ENCODE assay signal across 8 cellular contexts in genomic region chr11:128859563-128860441, GRCh38. TPM values are rescaled to one million over a fixed set of nuclear protein-coding genes. Genes with fewer than 3 reads are reported as not detected.
DNase-seq lines count a peak whose midpoint lies in the region; ATAC-seq and TF ChIP-seq lines count a peak whose summit lies in the region.

No MANE protein-coding gene starts in this region.

- no peaks in the 10 kb centered on the region for H3K9me3 ChIP-seq in fibroblast of lung (ENCODE audit: control insufficient read depth, insufficient read depth, low read depth, low read length)
- no peaks in the 10 kb centered on the region for H3K9me3 ChIP-seq in osteoblast (ENCODE audit: low read depth, low read length)
- no peaks in the 10 kb centered on the region for H3K9me3 ChIP-seq in thoracic aorta

- H3K4me1 ChIP-seq in fibroblast of lung (ENCODE audit: control insufficient read depth, extremely low read depth, insufficient read depth, low read length), result peaks cover 2% of the 10 kb centered on the region
- H3K4me1 ChIP-seq in osteoblast (ENCODE audit: insufficient read depth, low read length), result peaks cover 33% of the 10 kb centered on the region
- no peaks in the 10 kb centered on the region for H3K4me1 ChIP-seq in thoracic aorta (ENCODE audit: control insufficient read depth in 1 of 2, low read depth in 2 of 2)

- H3K9ac ChIP-seq in fibroblast of lung (ENCODE audit: insufficient read depth, low read length), result no peak overlapping the region

- ATAC-seq in GM18511 (IDR thresholded peaks at IDR 0.05; ENCODE audit: unreplicated experiment), result peak; percentile 96
- ATAC-seq in HG02759 (IDR thresholded peaks at IDR 0.05; ENCODE audit: unreplicated experiment), result peak; percentile 95
- no peak for ATAC-seq in thoracic aorta (ENCODE audit: insufficient number of reproducible peaks, low FRiP score, low read depth)

- H3K27ac ChIP-seq in fibroblast of lung (ENCODE audit: insufficient read depth, low read length) (no peak overlapping the region), osteoblast (ENCODE audit: low read depth, low read length) (no peak overlapping the region), thoracic aorta (no peak overlapping the region)

- TF ChIP-seq CTCF in fibroblast of lung (conservative IDR thresholded peaks at IDR 0.05 in 1 of 2, IDR thresholded peaks at IDR 0.05 in 1 of 2; ENCODE audit: low read depth in 1 of 2, low read length in 2 of 2) (peak; percentile 62 to 84), osteoblast (IDR thresholded peaks at IDR 0.05; ENCODE audit: extremely low read depth, low read depth, low read length) (peak; percentile 83), thoracic aorta (IDR thresholded peaks at IDR 0.05) (peak; percentile 92)

- H2AFZ ChIP-seq in fibroblast of lung (ENCODE audit: low read length) (no peak overlapping the region), osteoblast (ENCODE audit: low read length) (peak overlapping the region; percentile 41)

- H3K4me3 ChIP-seq in fibroblast of lung (replicated peaks in 1 of 4; ENCODE audit: control extremely low read depth in 1 of 4, insufficient read depth in 1 of 4, low read depth in 3 of 4, low read length in 4 of 4) (no peak overlapping the region), osteoblast (ENCODE audit: insufficient read depth, low read length) (no peak overlapping the region), thoracic aorta (no peak overlapping the region)

- H4K20me1 ChIP-seq in fibroblast of lung (ENCODE audit: control insufficient read depth, extremely low read depth, insufficient read depth, low read length) (no peaks in the 10 kb centered on the region), osteoblast (ENCODE audit: insufficient read depth, low read length) (no peaks in the 10 kb centered on the region)

- H3K27me3 ChIP-seq in fibroblast of lung (ENCODE audit: control insufficient read depth, insufficient read depth, low read length) (peaks cover 8% of the 10 kb centered on the region), osteoblast (ENCODE audit: insufficient read depth, low read length) (no peaks in the 10 kb centered on the region), thoracic aorta (replicated peaks; ENCODE audit: insufficient read depth) (no peaks in the 10 kb centered on the region)

- DNase-seq in NCI-H526 treated with DMSO at 0.1 percent for 48 hours (lab: John Stamatoyannopoulos, UW) (peak; percentile 36), fibroblast of lung (ENCODE audit: low read depth in 2 of 2) (peak; percentile 43 to 54), osteoblast (ENCODE audit: insufficient read length, low spot score, missing footprints) (peak; percentile 88), thoracic aorta (ENCODE audit: low spot score) (peak; percentile 19), SIG-M5 treated with dmso at 0.1 percent for 504 hours (lab: John Stamatoyannopoulos, UW; ENCODE audit: unreplicated experiment) (no peak)
- DNase-seq in activated CD8-positive, alpha-beta memory T cell treated with anti-CD3 and anti-CD28 coated beads, Interleukin-2, amount 50 U/mL, for 24 hours (ENCODE audit: extremely low read depth), result peak; percentile 29

- H3K4me2 ChIP-seq in fibroblast of lung (ENCODE audit: extremely low read depth, insufficient read depth, low read length), result no peak overlapping the region
- H3K4me2 ChIP-seq in osteoblast (ENCODE audit: insufficient read depth, low read length), result no peak overlapping the region

- no peaks in the 10 kb centered on the region for H3K36me3 ChIP-seq in fibroblast of lung (ENCODE audit: control insufficient read depth, insufficient read depth, low read length)
- no peaks in the 10 kb centered on the region for H3K36me3 ChIP-seq in osteoblast (ENCODE audit: insufficient read depth, low read length)
- H3K36me3 ChIP-seq in thoracic aorta, result no peaks in the 10 kb centered on the region

- no peaks in the 10 kb centered on the region for H3K79me2 ChIP-seq in fibroblast of lung (ENCODE audit: control insufficient read depth, insufficient read depth, low read length)
- no peaks in the 10 kb centered on the region for H3K79me2 ChIP-seq in osteoblast (ENCODE audit: insufficient read depth, low read length)

RNA-seq across cellular contexts. Expression of gene KCNJ1, which starts 7.3 kb away (rescaled TPM):
- total RNA-seq in fibroblast of lung (under 0.01 TPM in 1 of 2 replicates, not detected in the other), osteoblast (not detected in 2 replicates), thoracic aorta (1 to 10 TPM in 1 of 2 donors, not detected in 1; 1.1 TPM)
- polyA plus RNA-seq in fibroblast of lung, result 0.08 TPM in 1 of 2 replicates, not detected in the other
- not detected in 2 replicates for polyA plus RNA-seq in fibroblast of lung (2012)
- not detected in 2 replicates for polyA minus RNA-seq in fibroblast of lung (ENCODE audit: low replicate concordance)

RNA-seq across cellular contexts. Expression of gene KCNJ5, which starts 31.4 kb away (rescaled TPM):
- total RNA-seq in fibroblast of lung, result 0.33 and 0.51 TPM in 2 replicates
- polyA plus RNA-seq in fibroblast of lung, result 0.15 and 0.24 TPM in 2 replicates
- 0.26 and 0.32 TPM in 2 replicates for polyA plus RNA-seq in fibroblast of lung (2012)
- not detected in 2 replicates for polyA minus RNA-seq in fibroblast of lung (ENCODE audit: low replicate concordance)
- total RNA-seq in osteoblast, result 0.29 and 0.36 TPM in 2 replicates
- 1 to 10 TPM; 3.5 to 6.9 TPM for total RNA-seq in thoracic aorta
